Comparison of ENCODE assay signal across 7 cellular contexts in genomic region chr22:37999640-38000272, GRCh38. TPM values are rescaled to one million over a fixed set of nuclear protein-coding genes. Genes with fewer than 3 reads are reported as not detected.
DNase-seq lines count a peak whose midpoint lies in the region; ATAC-seq and TF ChIP-seq lines count a peak whose summit lies in the region.

No MANE protein-coding gene starts in this region.

- H3K9me3 ChIP-seq in Peyer's patch: no peaks in the 10 kb centered on the region
- H3K9me3 ChIP-seq in upper lobe of right lung: no peaks in the 10 kb centered on the region

- ATAC-seq in GM19035 (IDR thresholded peaks at IDR 0.05; ENCODE audit: unreplicated experiment) (no peak), upper lobe of right lung (no peak)

- DNase-seq in HCEC 1CT (peak; percentile 46), NCI-H524 (lab: John Stamatoyannopoulos, UW) (peak; percentile 20 to 73), retinal pigment epithelial cell (ENCODE audit: low read depth) (peak; percentile 64), Peyer's patch (no peak), upper lobe of right lung (no peak)

- H3K36me3 ChIP-seq in Peyer's patch (no peaks in the 10 kb centered on the region), upper lobe of right lung (no peaks in the 10 kb centered on the region)

- H3K27ac ChIP-seq in cingulate gyrus (ENCODE audit: low read depth, low read length) (peak overlapping the region; percentile 82), Peyer's patch (no peak overlapping the region), upper lobe of right lung (no peak overlapping the region)

- no peaks in the 10 kb centered on the region for H3K27me3 ChIP-seq in Peyer's patch
- no peaks in the 10 kb centered on the region for H3K27me3 ChIP-seq in upper lobe of right lung

- H3K4me3 ChIP-seq in retinal pigment epithelial cell (ENCODE audit: low read length) (no peak overlapping the region), Peyer's patch (no peak overlapping the region), upper lobe of right lung (no peak overlapping the region)

- TF ChIP-seq POLR2A in Peyer's patch (IDR thresholded peaks at IDR 0.05): no peak

- intact Hi-C loops in upper lobe of right lung (cut with DNase I): no loop called here

- H3K4me1 ChIP-seq in Peyer's patch (peaks cover 0 to 9% (median 0%) of the 10 kb centered on the region in 4 donors), upper lobe of right lung (no peaks in the 10 kb centered on the region)

- TF ChIP-seq CTCF in retinal pigment epithelial cell (conservative IDR thresholded peaks at IDR 0.05; ENCODE audit: low read depth, low read length) (no peak), Peyer's patch (IDR thresholded peaks at IDR 0.05) (no peak), upper lobe of right lung (IDR thresholded peaks at IDR 0.05) (no peak)

RNA-seq across cellular contexts. Expression of gene SOX10, which starts 15.4 kb away (rescaled TPM):
- total RNA-seq in Peyer's patch: 1 to 10 TPM in 1 of 4 donors, under 1 TPM in 2, not detected in 1; 0.35 to 1.1 (median 0.66) TPM
- not detected for total RNA-seq in upper lobe of right lung

RNA-seq across cellular contexts. Expression of gene POLR2F, which starts 46.3 kb away (rescaled TPM):
- 10 to 100 TPM; 51.1 to 97.4 (median 55.2) TPM for total RNA-seq in Peyer's patch
- total RNA-seq in upper lobe of right lung: 49.0 TPM

RNA-seq across cellular contexts. Expression of gene C22orf23, which starts 46.4 kb away (rescaled TPM):
- total RNA-seq in Peyer's patch (under 1 TPM in 1 of 4 donors, not detected in 3; 0.85 TPM), upper lobe of right lung (not detected)

RNA-seq across cellular contexts. Expression of gene PICK1, which starts 57.4 kb away (rescaled TPM):
- 10 to 100 TPM; 40.8 to 51.7 (median 46.4) TPM for total RNA-seq in Peyer's patch
- total RNA-seq in upper lobe of right lung: 31.8 TPM

Comparison
In these comparisons a context has a peak if more than half of its experiments do, and no peak if none do; other contexts are left out.
1. DNase-seq: peak in HCEC 1CT (single experiment), NCI-H524 (2 of 2) and retinal pigment epithelial cell (single experiment); none in Peyer's patch (0 of 3) and upper lobe of right lung (single experiment).